In genomic region chr17:77647531-77647930, GRCh38 we compare ENCODE assay signal across 28 cellular contexts.
"Had no signal": no experiment of that assay in that cellular context is flagged by ENCODE, and none has a peak within 500 bp of the region (broad histone marks: within the 10 kb centered on the region; RNA-seq: fewer than 3 reads in every experiment).

No MANE protein-coding gene starts in this region.

- DNase-seq: activated CD4-positive, alpha-beta T cell treated with anti-CD3 and anti-CD28 coated beads, Interleukin-2, amount 10 ng/mL, durations not matched to agents 7 days and 5 days; activated CD8-positive, alpha-beta T cell treated with anti-CD3 and anti-CD28 coated beads, Interleukin-2, amount 10 ng/mL, durations not matched to agents 7 days and 5 days; activated gamma-delta T cell treated with Interleukin-2 at 50 U/mL for 16 hours; activated naive CD4-positive, alpha-beta T cell treated with anti-CD3 and anti-CD28 coated beads, Interleukin-2, amount 50 U/mL, for 16 hours; activated T-cell treated with anti-CD3 and anti-CD28 coated beads, Interleukin-2, amount 50 U/mL, for 4 hours; amniotic stem cell; brain microvascular endothelial cell; cortex of kidney; foreskin fibroblast; hippocampal formation; kidney; left colon; mammary epithelial cell; midbrain; naive thymus-derived CD4-positive, alpha-beta T cell; nucleus accumbens; pancreas; stimulated activated CD4-positive, alpha-beta T cell treated with anti-CD3 and anti-CD28 coated beads, Interleukin-2, amount 100 ng/mL, for 48 hours; stimulated activated naive CD4-positive, alpha-beta T cell treated with Interleukin-2 at 50 U/mL for 16 hours; T-helper 9 cell had no signal

- H3K27me3 ChIP-seq: pancreas, right atrium auricular region, vagina had no signal

- H3K9me3 ChIP-seq: pancreas, right atrium auricular region, vagina had no signal

- H3K4me1 ChIP-seq: pancreas, right atrium auricular region had no signal

- ATAC-seq: activated CD4-positive, CD25-positive, alpha-beta regulatory T cell treated with anti-CD3 and anti-CD28 coated beads, Interleukin-2, amount 50 U/mL, for 24 hours; activated CD8-positive, alpha-beta T cell treated with anti-CD3 and anti-CD28 coated beads, Interleukin-2, amount 10 ng/mL, durations not matched to agents 7 days and 5 days; activated T-cell treated with anti-CD3 and anti-CD28 coated beads, Interleukin-2, amount 50 U/mL, for 4 hours; activated T-helper 17 cell treated with anti-CD3 and anti-CD28 coated beads, Interleukin-2, amount 50 U/mL, for 72 hours; esophagus mucosa; left colon; naive thymus-derived CD4-positive, alpha-beta T cell; pancreas had no signal

- H3K27ac ChIP-seq: brain microvascular endothelial cell, pancreas, right atrium auricular region, tibial nerve, vagina, VCaP had no signal

- H3K4me3 Mint-ChIP-seq: activated CD4-positive, alpha-beta T cell treated with anti-CD3 and anti-CD28 coated beads, Interleukin-2, amount 10 ng/mL, durations not matched to agents 7 days and 5 days; activated CD8-positive, alpha-beta T cell treated with anti-CD3 and anti-CD28 coated beads, Interleukin-2, amount 10 ng/mL, durations not matched to agents 7 days and 5 days; activated T-cell treated with anti-CD3 and anti-CD28 coated beads, Interleukin-2, amount 50 U/mL, for 4 hours; activated T-helper 17 cell treated with anti-CD3 and anti-CD28 coated beads, Interleukin-2, amount 50 U/mL, for 72 hours; naive thymus-derived CD4-positive, alpha-beta T cell; T-helper 1 cell treated with Interleukin-12 subunit alpha and Interleukin-12 subunit beta and Interleukin-4 antibody, amounts not matched to agents 30 μg/mL and 1 μg/mL, for 36 hours had no signal

- H3K9me3 Mint-ChIP-seq: activated T-cell treated with anti-CD3 and anti-CD28 coated beads, Interleukin-2, amount 50 U/mL, for 4 hours; activated T-helper 17 cell treated with anti-CD3 and anti-CD28 coated beads, Interleukin-2, amount 50 U/mL, for 72 hours; T-helper 1 cell treated with Interleukin-12 subunit alpha and Interleukin-12 subunit beta and Interleukin-4 antibody, amounts not matched to agents 30 μg/mL and 1 μg/mL, for 36 hours had no signal

- H3K27me3 Mint-ChIP-seq: activated T-helper 17 cell treated with anti-CD3 and anti-CD28 coated beads, Interleukin-2, amount 50 U/mL, for 72 hours had no signal

- H3K27ac Mint-ChIP-seq: activated CD4-positive, alpha-beta T cell treated with anti-CD3 and anti-CD28 coated beads, Interleukin-2, amount 10 ng/mL, durations not matched to agents 7 days and 5 days; activated CD8-positive, alpha-beta T cell treated with anti-CD3 and anti-CD28 coated beads, Interleukin-2, amount 10 ng/mL, durations not matched to agents 7 days and 5 days; activated T-helper 17 cell treated with anti-CD3 and anti-CD28 coated beads, Interleukin-2, amount 50 U/mL, for 72 hours; T-helper 1 cell treated with Interleukin-12 subunit alpha and Interleukin-12 subunit beta and Interleukin-4 antibody, amounts not matched to agents 30 μg/mL and 1 μg/mL, for 36 hours had no signal
